8 cellular contexts compared by ENCODE assay signal in the genomic region with DNA sequence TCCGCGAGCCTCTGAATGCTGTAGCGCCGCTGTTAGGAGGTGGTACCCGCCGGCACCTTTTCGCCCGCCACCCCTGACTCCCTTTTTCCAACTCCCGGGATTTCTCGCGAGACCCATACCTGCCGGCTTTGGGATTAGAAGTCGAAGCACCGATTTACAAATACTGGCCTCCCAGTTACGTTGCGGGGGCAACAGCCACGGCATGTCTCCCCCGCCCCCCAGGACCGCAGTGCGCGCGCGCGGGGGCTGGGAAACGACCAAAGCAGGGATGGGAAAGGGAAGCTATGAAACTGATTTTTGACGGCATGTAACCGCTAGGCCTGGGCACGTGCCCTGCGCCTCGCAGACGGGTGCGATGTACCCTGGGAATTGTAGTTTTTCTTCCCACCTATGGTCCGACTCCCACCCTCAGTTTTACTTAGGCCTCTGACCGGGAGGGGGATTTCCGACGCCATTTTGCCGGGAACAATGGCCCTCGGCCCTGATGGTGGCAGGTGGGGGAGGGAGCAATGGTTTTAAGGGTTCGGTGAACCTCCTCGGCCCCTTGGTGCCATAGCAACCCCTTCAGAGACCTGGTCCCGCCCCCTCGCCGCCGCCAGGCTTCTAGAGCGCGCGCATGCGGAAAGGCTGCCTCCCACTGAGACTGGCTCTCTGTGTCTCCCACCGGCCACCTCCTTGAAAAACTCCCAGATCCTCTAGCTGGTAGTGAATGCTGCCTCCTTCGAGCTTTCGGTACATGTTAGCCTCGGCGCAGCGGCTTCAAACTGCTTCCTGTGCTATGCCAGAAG. TPM values are rescaled to one million over a fixed set of nuclear protein-coding genes. Genes with fewer than 3 reads are reported as not detected.
DNase-seq lines count a peak whose midpoint lies in the region; ATAC-seq and TF ChIP-seq lines count a peak whose summit lies in the region.

No MANE protein-coding gene starts in this region.

- H3K79me2 ChIP-seq in PC-9 (ENCODE audit: low read depth), result no peaks in the 10 kb centered on the region

- no peaks in the 10 kb centered on the region for H3K9me2 ChIP-seq in PC-9 (ENCODE audit: insufficient read depth)

- H2AFZ ChIP-seq in PC-9, result no peak overlapping the region

- no peak for TF ChIP-seq POLR2A in ovary (IDR thresholded peaks at IDR 0.05)

- DNase-seq in AG20443 (ENCODE audit: low spot score) (peak; percentile 2), OCI-M2 (lab: John Stamatoyannopoulos, UW; ENCODE audit: unreplicated experiment) (peak; percentile 75), Right ventricle myocardium superior (peak; percentile 55), ovary (peak; percentile 72 to 85 (median 78)), PC-9 (no peak)
- DNase-seq in activated naive CD8-positive, alpha-beta T cell treated with anti-CD3 and anti-CD28 coated beads, Interleukin-2, amount 50 U/mL, for 16 hours (ENCODE audit: low read depth, low spot score), result peak; percentile 14

- H3K27me3 ChIP-seq in ovary, result no peaks in the 10 kb centered on the region
- peaks cover 43% of the 10 kb centered on the region for H3K27me3 ChIP-seq in PC-9 (ENCODE audit: insufficient read depth, low read depth)

- H3F3A ChIP-seq in PC-9 (ENCODE audit: insufficient read depth, low read depth), result no peaks in the 10 kb centered on the region

- CTCF ChIA-PET in PC-9 (lab: Charles Lee), result no interaction called here

- H3K27ac ChIP-seq in ovary (peak overlapping the region; percentile 90 to 98), urinary bladder (ENCODE audit: low read depth) (peak overlapping the region; percentile 66), PC-9 (no peak overlapping the region)

- TF ChIP-seq CTCF in ovary (IDR thresholded peaks at IDR 0.05) (peak in 1 of 3 donors; percentile 9), PC-9 (conservative IDR thresholded peaks at IDR 0.05) (no peak)

- WGBS in ovary, 3 donors, result 36 to 52% (median 46%) methylated on average over 54 of the region's 54 CpGs
- WGBS in urinary bladder, result 1% methylated on average over 54 of the region's 54 CpGs

- intact Hi-C loops in Right ventricle myocardium superior (cut with DNase I), result no loop called here
- intact Hi-C loops in ovary (cut with DNase I), result no loop called here
- intact Hi-C loops in PC-9 (cut with micrococcal nuclease; ENCODE audit: unreplicated experiment), result no loop called here

- peak; percentile 87 for ATAC-seq in HG02759 (IDR thresholded peaks at IDR 0.05; ENCODE audit: unreplicated experiment)
- peak; percentile 63 for ATAC-seq in Right ventricle myocardium superior (ENCODE audit: poor library complexity)

- peak overlapping the region; percentile 39 for H3K4me3 ChIP-seq in ovary
- peak overlapping the region; percentile 49 for H3K4me3 ChIP-seq in urinary bladder (ENCODE audit: low read depth, low read length)
- no peak overlapping the region for H3K4me3 ChIP-seq in PC-9

- POLR2A ChIA-PET in PC-9 (lab: Charles Lee; ENCODE audit: unreplicated experiment), result no interaction called here

- no peak overlapping the region for H3K4me2 ChIP-seq in PC-9

- BruUV-seq in PC-9 (replicated peaks; lab: Mats Ljungman, UMichigan), result no TSS peak

- H3K36me3 ChIP-seq in ovary (no peaks in the 10 kb centered on the region), urinary bladder (ENCODE audit: insufficient read depth) (no peaks in the 10 kb centered on the region), PC-9 (ENCODE audit: low read depth) (no peaks in the 10 kb centered on the region)

- H3K4me1 ChIP-seq in ovary (ENCODE audit: insufficient read depth) (no peaks in the 10 kb centered on the region), urinary bladder (ENCODE audit: insufficient read depth) (no peaks in the 10 kb centered on the region), PC-9 (replicated peaks; ENCODE audit: insufficient read depth) (no peaks in the 10 kb centered on the region)

- H3K9me3 ChIP-seq in ovary (no peaks in the 10 kb centered on the region), PC-9 (ENCODE audit: insufficient read depth, low read depth) (no peaks in the 10 kb centered on the region)

- TF ChIP-seq EP300 in ovary (IDR thresholded peaks at IDR 0.05), result no peak

- H4K20me1 ChIP-seq in PC-9 (ENCODE audit: insufficient read depth), result no peaks in the 10 kb centered on the region

RNA-seq across cellular contexts. Expression of a gene that starts 0.8 kb away (rescaled TPM):
- total RNA-seq in Right ventricle myocardium superior, result 0.89 TPM
- 10 to 100 TPM in 5 of 7 donors, 1 to 10 TPM in 2; 5.6 to 42.8 (median 11.7) TPM for total RNA-seq in ovary
- 1 to 10 TPM; 1.8 to 2.2 TPM for polyA plus RNA-seq in ovary
- 8.7 TPM for total RNA-seq in urinary bladder
- polyA plus RNA-seq in urinary bladder, result 0.49 TPM
- total RNA-seq in PC-9 (2021), result not detected in 2 replicates

Comparison
In these comparisons a context has a peak if more than half of its experiments do, and no peak if none do; other contexts are left out.
1. DNase-seq: peak in AG20443 (single experiment), OCI-M2 (single experiment), activated naive CD8-positive, alpha-beta T cell treated with anti-CD3 and anti-CD28 coated beads, Interleukin-2, amount 50 U/mL, for 16 hours (single experiment), Right ventricle myocardium superior (single experiment) and ovary (5 of 5); none in PC-9 (0 of 2).